Comparison of ENCODE assay signal across 17 cellular contexts in genomic region chr3:141380279-141380678, GRCh38. TPM values are rescaled to one million over a fixed set of nuclear protein-coding genes. Genes with fewer than 3 reads are reported as not detected.
DNase-seq lines count a peak whose midpoint lies in the region; ATAC-seq and TF ChIP-seq lines count a peak whose summit lies in the region.
"Had no signal": no experiment of that assay in that cellular context is flagged by ENCODE, and none has a peak within 500 bp of the region (broad histone marks: within the 10 kb centered on the region; RNA-seq: fewer than 3 reads in every experiment).

No MANE protein-coding gene starts in this region.

- peaks cover 6% of the 10 kb centered on the region for H3K27me3 Mint-ChIP-seq in activated CD8-positive, alpha-beta T cell treated with anti-CD3 and anti-CD28 coated beads, Interleukin-2, amount 10 ng/mL, durations not matched to agents 7 days and 5 days (ENCODE audit: low read depth)

- H3K9ac ChIP-seq in parathyroid adenoma: no peak overlapping the region

- peak; percentile 1 for ATAC-seq in GM21515 (IDR thresholded peaks at IDR 0.05; ENCODE audit: unreplicated experiment)
- no peak for ATAC-seq in activated CD8-positive, alpha-beta T cell treated with anti-CD3 and anti-CD28 coated beads, Interleukin-2, amount 10 ng/mL, durations not matched to agents 7 days and 5 days
- ATAC-seq: GM23338 had no signal

- no peak overlapping the region for H2AFZ ChIP-seq in parathyroid adenoma
- H2AFZ ChIP-seq: GM23338 had no signal

- H3K4me1 Mint-ChIP-seq in activated CD8-positive, alpha-beta T cell treated with anti-CD3 and anti-CD28 coated beads, Interleukin-2, amount 10 ng/mL, durations not matched to agents 7 days and 5 days (ENCODE audit: low read depth): peaks cover 29% of the 10 kb centered on the region

- H3K36me3 ChIP-seq in parathyroid adenoma (ENCODE audit: control insufficient read depth, insufficient read depth, low read length): no peaks in the 10 kb centered on the region

- no peaks in the 10 kb centered on the region for H3K36me3 Mint-ChIP-seq in activated CD8-positive, alpha-beta T cell treated with anti-CD3 and anti-CD28 coated beads, Interleukin-2, amount 10 ng/mL, durations not matched to agents 7 days and 5 days (ENCODE audit: low read depth)
- H3K36me3 Mint-ChIP-seq: natural killer cell had no signal

- H3K9me3 Mint-ChIP-seq in activated CD8-positive, alpha-beta T cell treated with anti-CD3 and anti-CD28 coated beads, Interleukin-2, amount 10 ng/mL, durations not matched to agents 7 days and 5 days (ENCODE audit: insufficient read depth): no peaks in the 10 kb centered on the region
- H3K9me3 Mint-ChIP-seq: activated naive CD4-positive, alpha-beta T cell treated with anti-CD3 and anti-CD28 coated beads for 36 hours; GM23338; natural killer cell had no signal

- H3K79me2 ChIP-seq in parathyroid adenoma: peaks cover 16% of the 10 kb centered on the region

- no peaks in the 10 kb centered on the region for H3K9me3 ChIP-seq in parathyroid adenoma (ENCODE audit: control insufficient read depth, low read length)

- DNase-seq in NCI-H82 (lab: John Stamatoyannopoulos, UW) (peak; percentile 21), NCI-H82 treated with DMSO at 0.1 percent for 48 hours (lab: John Stamatoyannopoulos, UW; ENCODE audit: unreplicated experiment) (no peak), iPS-NIHi11 (ENCODE audit: low spot score) (no peak), NCI-H146 (lab: John Stamatoyannopoulos, UW) (no peak)
- DNase-seq in activated CD8-positive, alpha-beta T cell treated with anti-CD3 and anti-CD28 coated beads, Interleukin-2, amount 10 ng/mL, durations not matched to agents 7 days and 5 days: no peak
- DNase-seq in effector CD8-positive, alpha-beta T cell (lab: John Stamatoyannopoulos, UW): no peak
- DNase-seq: activated naive CD4-positive, alpha-beta T cell treated with anti-CD3 and anti-CD28 coated beads for 36 hours; natural killer cell; NCI-H1694 treated with DMSO at 0.1 percent for 48 hours; NCI-H446; posterior cingulate gyrus had no signal

- CTCF ChIA-PET in activated CD8-positive, alpha-beta T cell treated with anti-CD3 and anti-CD28 coated beads, Interleukin-2, amount 10 ng/mL, durations not matched to agents 7 days and 5 days (lab: Charles Lee): interaction anchor here (0.7 to 1.8 kb wide), 5 partner anchors 11 to 74 kb away, joined by 3 to 8 read pairs (median 4); no protein-coding TSS in a partner anchor

- no peaks in the 10 kb centered on the region for H3K27me3 ChIP-seq in parathyroid adenoma (ENCODE audit: control insufficient read depth, insufficient read depth, low read length)

- peak overlapping the region; percentile 64 for H3K27ac ChIP-seq in parathyroid adenoma
- H3K27ac ChIP-seq: 22Rv1, VCaP had no signal

- peak overlapping the region; percentile 12 for H3K4me2 ChIP-seq in parathyroid adenoma (ENCODE audit: low read length)
- H3K4me2 ChIP-seq: GM23338 had no signal

- POLR2A ChIA-PET in activated CD8-positive, alpha-beta T cell treated with anti-CD3 and anti-CD28 coated beads, Interleukin-2, amount 10 ng/mL, durations not matched to agents 7 days and 5 days (lab: Charles Lee): interaction anchor here (1.2 kb wide), 1 partner anchor 9 kb away, joined by 3 read pairs; no protein-coding TSS in a partner anchor

- no peak overlapping the region for H3K4me3 Mint-ChIP-seq in activated CD8-positive, alpha-beta T cell treated with anti-CD3 and anti-CD28 coated beads, Interleukin-2, amount 10 ng/mL, durations not matched to agents 7 days and 5 days
- H3K4me3 Mint-ChIP-seq: activated naive CD4-positive, alpha-beta T cell treated with anti-CD3 and anti-CD28 coated beads for 36 hours; GM23338; natural killer cell had no signal

- no peak overlapping the region for H3K4me3 ChIP-seq in parathyroid adenoma (ENCODE audit: low read depth, low read length)
- H3K4me3 ChIP-seq: GM23338, lung had no signal

- H3K4me1 ChIP-seq in parathyroid adenoma: peaks cover 33% of the 10 kb centered on the region

- peak overlapping the region; percentile 7 for H3K27ac Mint-ChIP-seq in activated CD8-positive, alpha-beta T cell treated with anti-CD3 and anti-CD28 coated beads, Interleukin-2, amount 10 ng/mL, durations not matched to agents 7 days and 5 days
- H3K27ac Mint-ChIP-seq: GM23338 had no signal

- no peak for TF ChIP-seq CTCF in parathyroid adenoma (IDR thresholded peaks at IDR 0.05)

RNA-seq across cellular contexts. Expression of gene ZBTB38, which starts 12.0 kb away (rescaled TPM):
- total RNA-seq in activated CD8-positive, alpha-beta T cell treated with anti-CD3 and anti-CD28 coated beads, Interleukin-2, amount 10 ng/mL, durations not matched to agents 7 days and 5 days: 10 to 100 TPM; 27.8 to 29.6 TPM
